In genomic region chr16:15907863-15908478, GRCh38 we compare ENCODE assay signal across 8 cellular contexts. TPM values are rescaled to one million over a fixed set of nuclear protein-coding genes. Genes with fewer than 3 reads are reported as not detected.
DNase-seq lines count a peak whose midpoint lies in the region; ATAC-seq and TF ChIP-seq lines count a peak whose summit lies in the region.

No MANE protein-coding gene starts in this region.

- no peak for TF ChIP-seq CTCF in foreskin fibroblast (IDR thresholded peaks at IDR 0.05; ENCODE audit: low read depth, low read length)

- no peak overlapping the region for H3K4me3 ChIP-seq in foreskin fibroblast (ENCODE audit: low read depth in 1 of 2, low read length in 2 of 2)

- peak; percentile 30 for DNase-seq in SIG-M5 treated with dmso at 0.1 percent for 504 hours (lab: John Stamatoyannopoulos, UW; ENCODE audit: unreplicated experiment)
- no peak for DNase-seq in SIG-M5 (lab: John Stamatoyannopoulos, UW)
- peak; percentile 82 for DNase-seq in RPMI7951 (ENCODE audit: low read depth)
- DNase-seq in central memory CD4-positive, alpha-beta T cell = peak; percentile 5
- DNase-seq in stimulated activated CD4-positive, alpha-beta T cell treated with anti-CD3 and anti-CD28 coated beads, Interleukin-15, amount 100 ng/mL, for 24 hours = peak; percentile 55
- DNase-seq in foreskin fibroblast = no peak

- ATAC-seq in GM21717 (IDR thresholded peaks at IDR 0.05; ENCODE audit: unreplicated experiment) = peak; percentile 97
- ATAC-seq in HG03575 (IDR thresholded peaks at IDR 0.05; ENCODE audit: extremely low read depth, insufficient number of reproducible peaks, low FRiP score, unreplicated experiment) = peak; percentile 92

RNA-seq across cellular contexts. Expression of gene CEP20, which starts 19.6 kb away (rescaled TPM):
- 59.6 and 75.2 TPM in 2 replicates for total RNA-seq in RPMI7951 (2014; rRNA removed; shearing (Covaris generic))

RNA-seq across cellular contexts. Expression of gene ABCC1, which starts 41.4 kb away (rescaled TPM):
- total RNA-seq in RPMI7951 (2014; rRNA removed; shearing (Covaris generic)) = 5.2 and 6.4 TPM in 2 replicates

RNA-seq across cellular contexts. Expression of gene MYH11, which starts 51.1 kb away (rescaled TPM):
- total RNA-seq in RPMI7951 (2014; rRNA removed; shearing (Covaris generic)) = not detected in 2 replicates

Comparison
In these comparisons a context has a peak if more than half of its experiments do, and no peak if none do; other contexts are left out.
1. DNase-seq: peak in SIG-M5 treated with dmso at 0.1 percent for 504 hours (single experiment), RPMI7951 (single experiment), central memory CD4-positive, alpha-beta T cell (single experiment) and stimulated activated CD4-positive, alpha-beta T cell treated with anti-CD3 and anti-CD28 coated beads, Interleukin-15, amount 100 ng/mL, for 24 hours (single experiment); none in SIG-M5 (single experiment) and foreskin fibroblast (0 of 2).